In the genomic region with DNA sequence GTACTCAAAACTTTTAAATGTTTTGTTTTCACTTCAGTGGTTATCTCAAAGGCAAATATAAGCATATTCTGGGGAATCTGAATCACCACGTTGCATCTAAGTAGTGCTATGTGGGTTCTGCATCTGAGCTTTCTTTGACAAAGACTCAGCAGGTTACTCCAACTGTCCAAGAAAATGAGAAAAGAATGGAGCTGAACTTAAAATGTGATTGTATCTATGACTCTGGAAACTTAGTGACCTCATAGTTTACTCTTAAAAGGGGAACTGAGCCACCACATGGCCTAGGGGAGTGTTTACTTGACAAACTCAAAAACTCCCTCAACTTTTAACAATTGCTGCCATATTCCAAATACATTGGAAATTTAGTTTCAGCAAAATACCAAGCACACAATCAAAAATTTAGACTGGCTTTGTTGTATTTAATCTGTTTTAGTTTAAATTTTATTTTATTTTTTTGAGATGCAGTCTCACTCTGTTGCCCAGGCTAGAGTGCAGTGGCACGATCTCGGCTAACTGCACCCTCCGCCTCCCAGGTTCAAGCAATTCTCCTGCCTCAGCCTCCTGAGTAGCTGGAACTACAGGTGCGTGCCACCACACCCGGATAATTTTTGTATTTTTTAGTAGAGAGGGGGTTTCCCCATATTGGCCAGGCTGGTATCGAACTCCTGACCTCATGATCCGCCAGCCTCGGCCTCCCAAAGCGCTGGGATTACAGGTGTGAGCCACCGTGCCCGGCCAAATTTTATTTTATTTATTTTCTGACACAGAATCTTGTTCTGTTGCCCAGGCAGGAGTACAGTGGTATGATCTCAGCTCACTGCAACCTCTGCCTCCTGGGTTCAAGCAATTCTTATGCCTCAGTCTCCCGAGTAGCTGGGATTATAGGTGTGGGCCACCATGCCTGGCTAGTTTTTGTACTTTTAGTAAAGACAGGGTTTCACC, we compare ENCODE assay signal across 2 cellular contexts.
TF ChIP-seq lines count a peak whose summit lies in the region.

No MANE protein-coding gene starts in this region.

TF ChIP-seq in GM12878, 131 proteins besides CTCF, POLR2A, EP300 and RAD21 (continues in another document):
- peak; percentile 67; the same call in 1 of the 2 replicates for TF ChIP-seq NFIC (IDR thresholded peaks at IDR 0.05; ENCODE audit: low read depth, low read length)
- TF ChIP-seq CREB1 (IDR thresholded peaks at IDR 0.05; ENCODE audit: low read depth), result peak; percentile 83
- peak; percentile 96 for TF ChIP-seq MLLT1 (IDR thresholded peaks at IDR 0.05)
- peak; percentile 63; the same call in 1 of the 2 replicates for TF ChIP-seq IKZF1 (conservative IDR thresholded peaks at IDR 0.05)
- TF ChIP-seq POLR2AphosphoS5 (IDR thresholded peaks at IDR 0.05; ENCODE audit: low read length), result peak; percentile 54; the same call in 1 of the 2 replicates
- TF ChIP-seq RUNX3 (IDR thresholded peaks at IDR 0.05; ENCODE audit: low read length), result peak; percentile 79
- TF ChIP-seq BHLHE40 (IDR thresholded peaks at IDR 0.05; ENCODE audit: borderline replicate concordance in 1 of 2, low read depth in 2 of 2, low read length in 1 of 2), result peak in 1 of 2 experiments; percentile 14; a peak in 1 of 4 replicates
- TF ChIP-seq CREM (IDR thresholded peaks at IDR 0.05; ENCODE audit: low read depth), result peak; percentile 69
- TF ChIP-seq, protein P1, sequence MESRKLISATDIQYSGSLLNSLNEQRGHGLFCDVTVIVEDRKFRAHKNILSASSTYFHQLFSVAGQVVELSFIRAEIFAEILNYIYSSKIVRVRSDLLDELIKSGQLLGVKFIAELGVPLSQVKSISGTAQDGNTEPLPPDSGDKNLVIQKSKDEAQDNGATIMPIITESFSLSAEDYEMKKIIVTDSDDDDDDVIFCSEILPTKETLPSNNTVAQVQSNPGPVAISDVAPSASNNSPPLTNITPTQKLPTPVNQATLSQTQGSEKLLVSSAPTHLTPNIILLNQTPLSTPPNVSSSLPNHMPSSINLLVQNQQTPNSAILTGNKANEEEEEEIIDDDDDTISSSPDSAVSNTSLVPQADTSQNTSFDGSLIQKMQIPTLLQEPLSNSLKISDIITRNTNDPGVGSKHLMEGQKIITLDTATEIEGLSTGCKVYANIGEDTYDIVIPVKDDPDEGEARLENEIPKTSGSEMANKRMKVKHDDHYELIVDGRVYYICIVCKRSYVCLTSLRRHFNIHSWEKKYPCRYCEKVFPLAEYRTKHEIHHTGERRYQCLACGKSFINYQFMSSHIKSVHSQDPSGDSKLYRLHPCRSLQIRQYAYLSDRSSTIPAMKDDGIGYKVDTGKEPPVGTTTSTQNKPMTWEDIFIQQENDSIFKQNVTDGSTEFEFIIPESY (IDR thresholded peaks at IDR 0.05), result peak; percentile 88
- 0 out of 2 replicates have a peak, but pooled peaks have one; percentile 53 for TF ChIP-seq MXI1 (IDR thresholded peaks at IDR 0.05; ENCODE audit: low read depth, low read length)
- TF ChIP-seq JUND (IDR thresholded peaks at IDR 0.05; ENCODE audit: low read depth, low read length), result 0 out of 2 replicates have a peak, but pooled peaks have one; percentile 24
- peak; percentile 81 for TF ChIP-seq RAD51 (IDR thresholded peaks at IDR 0.05)
- TF ChIP-seq SPI1 (IDR thresholded peaks at IDR 0.05; ENCODE audit: borderline replicate concordance, insufficient read depth, low read depth, low read length), result peak; percentile 98
- TF ChIP-seq ATF7 (IDR thresholded peaks at IDR 0.05; ENCODE audit: low read depth), result peak; percentile 97
- TF ChIP-seq, protein P2, sequence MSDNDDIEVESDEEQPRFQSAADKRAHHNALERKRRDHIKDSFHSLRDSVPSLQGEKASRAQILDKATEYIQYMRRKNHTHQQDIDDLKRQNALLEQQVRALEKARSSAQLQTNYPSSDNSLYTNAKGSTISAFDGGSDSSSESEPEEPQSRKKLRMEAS (IDR thresholded peaks at IDR 0.05; ENCODE audit: low read depth, low read length), result peak; percentile 43; the same call in 1 of the 2 replicates
- peak; percentile 69 for TF ChIP-seq EED (IDR thresholded peaks at IDR 0.05; ENCODE audit: low read depth)
- TF ChIP-seq ATF2 (IDR thresholded peaks at IDR 0.05; ENCODE audit: low read length), result peak; percentile 88
- peak; percentile 59 to 80; a peak in 3 of 4 replicates for TF ChIP-seq IKZF2 (IDR thresholded peaks at IDR 0.05)
- TF ChIP-seq MTA2 (IDR thresholded peaks at IDR 0.05; ENCODE audit: low read depth), result peak; percentile 45
- TF ChIP-seq IRF4 (IDR thresholded peaks at IDR 0.05; ENCODE audit: low read depth, low read length), result peak; percentile 61; the same call in 1 of the 2 replicates
- TF ChIP-seq DPF2 (IDR thresholded peaks at IDR 0.05), result peak; percentile 55; the same call in 1 of the 2 replicates
- peak; percentile 23; the same call in 1 of the 2 replicates for TF ChIP-seq SMC3 (IDR thresholded peaks at IDR 0.05; ENCODE audit: borderline replicate concordance, low read length)

TF ChIP-seq in HepG2, 621 proteins besides CTCF, POLR2A, EP300 and RAD21:
- peak; percentile 15; the same call in 1 of the 2 replicates for TF ChIP-seq ZNF460 (CRISPR knock-in tag; IDR thresholded peaks at IDR 0.05; ENCODE audit: borderline replicate concordance)
